27 cellular contexts compared by ENCODE assay signal in the genomic region with DNA sequence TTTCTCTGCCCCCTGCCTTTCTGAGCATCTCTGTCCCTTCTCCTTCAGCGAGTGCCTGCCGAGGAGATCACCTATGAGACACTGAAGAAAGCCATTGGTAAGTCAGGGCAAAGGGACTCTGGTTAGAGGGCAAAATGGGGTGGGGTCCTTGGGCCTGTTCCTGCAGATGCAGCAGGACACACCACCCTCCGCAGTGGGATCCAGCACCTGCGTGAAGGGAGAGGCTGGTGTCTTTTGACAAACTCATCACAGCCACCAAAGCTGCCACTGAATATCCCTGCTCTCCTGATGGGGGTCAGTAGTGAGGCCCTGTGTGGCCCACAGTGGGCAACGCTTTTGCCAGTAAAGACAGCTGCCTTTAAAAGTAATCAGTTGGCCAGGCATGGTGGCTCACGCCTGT. TPM values are rescaled to one million over a fixed set of nuclear protein-coding genes. Genes with fewer than 3 reads are reported as not detected.
DNase-seq lines count a peak whose midpoint lies in the region; ATAC-seq, FAIRE-seq and TF ChIP-seq lines count a peak whose summit lies in the region.
"Had no signal": no experiment of that assay in that cellular context is flagged by ENCODE, and none has a peak within 500 bp of the region (broad histone marks: within the 10 kb centered on the region; RNA-seq: fewer than 3 reads in every experiment).

No MANE protein-coding gene starts in this region.

- no peak overlapping the region for H3K27ac ChIP-seq in neuronal stem cell (replicated peaks; ENCODE audit: low read length)
- no peak overlapping the region for H3K27ac ChIP-seq in dorsolateral prefrontal cortex
- H3K27ac ChIP-seq: 22Rv1, A549, BLaER1 had no signal

- peak; percentile 40 for FAIRE-seq in urothelium cell line (lab: Jason Lieb, UNC)
- FAIRE-seq: A549, GM12878, GM12892, GM18507 had no signal

- no peak overlapping the region for H3K4me2 ChIP-seq in neuronal stem cell (ENCODE audit: insufficient read depth, low read length, poor library complexity, severe bottlenecking)
- H3K4me2 ChIP-seq: A549, BLaER1 had no signal

- no peak overlapping the region for H3K14ac ChIP-seq in neuronal stem cell (ENCODE audit: low read length)

- H4K8ac ChIP-seq in neuronal stem cell (ENCODE audit: low read depth, low read length), result no peak overlapping the region

- no peak for ATAC-seq in Right ventricle myocardium inferior
- ATAC-seq: A549, GM12878 had no signal

- H3K4me3 ChIP-seq in neuronal stem cell (ENCODE audit: low read length in 2 of 2) (no peak overlapping the region), dorsolateral prefrontal cortex (no peak overlapping the region)
- H3K4me3 ChIP-seq: A549, BLaER1, GM12878 had no signal

- no peak overlapping the region for H2BK12ac ChIP-seq in neuronal stem cell (ENCODE audit: low read length)

- H2BK120ac ChIP-seq in neuronal stem cell (ENCODE audit: low read depth, low read length), result no peak overlapping the region

- H2BK15ac ChIP-seq in neuronal stem cell (ENCODE audit: low read length), result no peak overlapping the region

- peak; percentile 71 for DNase-seq in cardiac septum (ENCODE audit: low spot score)
- no peak for DNase-seq in Right ventricle myocardium inferior (ENCODE audit: missing footprints)
- DNase-seq in neuronal stem cell (ENCODE audit: low spot score), result no peak
- DNase-seq in urothelium cell line (ENCODE audit: low spot score), result no peak
- DNase-seq in NCI-H2196 treated with DMSO at 0.1 percent for 48 hours (lab: John Stamatoyannopoulos, UW; ENCODE audit: unreplicated experiment), result no peak
- no peak for DNase-seq in dorsolateral prefrontal cortex
- DNase-seq: BE2C; C1 segment of cervical spinal cord; CD4-positive, alpha-beta memory T cell; CD4-positive, CD25-positive, alpha-beta regulatory T cell; CD8-positive, alpha-beta memory T cell; COR-L47; DMS 273 treated with DMSO at 0.1 percent for 48 hours; DMS153; DMS53; DMS79; DND-41; EL; GDM1 had no signal

- no peak overlapping the region for H2AK5ac ChIP-seq in neuronal stem cell (ENCODE audit: low read depth, low read length)

- H3K9me3 ChIP-seq in neuronal stem cell (replicated peaks in 1 of 2; ENCODE audit: control insufficient read depth in 2 of 2, insufficient read depth in 1 of 2, low read depth in 1 of 2, low read length in 2 of 2), result no peaks in the 10 kb centered on the region
- H3K9me3 ChIP-seq: A549, BE2C, BLaER1 had no signal

- no peaks in the 10 kb centered on the region for H3K27me3 ChIP-seq in neuronal stem cell (ENCODE audit: control insufficient read depth in 3 of 3, insufficient read depth in 3 of 3, low read depth in 1 of 3, low read length in 3 of 3)
- no peaks in the 10 kb centered on the region for H3K27me3 ChIP-seq in dorsolateral prefrontal cortex
- H3K27me3 ChIP-seq: BE2C, BLaER1 had no signal

- no peak overlapping the region for H2AFZ ChIP-seq in neuronal stem cell (ENCODE audit: low read length)

- no peak for TF ChIP-seq CTCF in dorsolateral prefrontal cortex (IDR thresholded peaks at IDR 0.05 in 54 of 56, conservative IDR thresholded peaks at IDR 0.05 in 2 of 56; ENCODE audit: low read depth in 1 of 56, partially characterized antibody in 56 of 56)

- intact Hi-C loops in cardiac septum (cut with DNase I) (no loop called here), Right ventricle myocardium inferior (cut with DNase I) (no loop called here), dorsolateral prefrontal cortex (cut with DNase I) (no loop called here)

- peak overlapping the region; percentile 53 for H3K18ac ChIP-seq in neuronal stem cell (ENCODE audit: low read length)

- H3K9ac ChIP-seq in neuronal stem cell (ENCODE audit: low read depth, low read length, poor library complexity), result no peak overlapping the region
- H3K9ac ChIP-seq: BLaER1 had no signal

- H3K4me1 ChIP-seq in neuronal stem cell (ENCODE audit: control insufficient read depth in 2 of 2, insufficient read depth in 1 of 2, low read depth in 1 of 2, low read length in 2 of 2), result no peaks in the 10 kb centered on the region
- H3K4me1 ChIP-seq: A549, BE2C had no signal

- H3K79me1 ChIP-seq in neuronal stem cell (ENCODE audit: low read depth, low read length), result no peaks in the 10 kb centered on the region

- WGBS in neuronal stem cell (ENCODE audit: extremely low coverage in 2 of 2, insufficient read length in 2 of 2, insufficient replicate concordance in 1 of 2), 2 donors, result no CpG with 5 or more reads among the region's 6 CpGs

- no peak overlapping the region for H3K4ac ChIP-seq in neuronal stem cell (ENCODE audit: low read length)

- no peak overlapping the region for H4K91ac ChIP-seq in neuronal stem cell (ENCODE audit: low read depth, low read length, poor library complexity)

- no peak overlapping the region for H3K23ac ChIP-seq in neuronal stem cell (ENCODE audit: low read depth, low read length, poor library complexity)

- peaks cover 31 to 56% of the 10 kb centered on the region in 2 donors for H3K36me3 ChIP-seq in neuronal stem cell (replicated peaks in 1 of 2; ENCODE audit: control insufficient read depth in 2 of 2, insufficient read depth in 2 of 2, low read length in 2 of 2)
- H3K36me3 ChIP-seq: BE2C, BLaER1 had no signal

- no peak overlapping the region for H2BK5ac ChIP-seq in neuronal stem cell (ENCODE audit: low read length)

RNA-seq across cellular contexts. Expression of gene POMC, which starts 18.7 kb away (rescaled TPM):
- total RNA-seq in cardiac septum (3.1 TPM), Right ventricle myocardium inferior (9.1 TPM), dorsolateral prefrontal cortex (1 to 10 TPM in 55 of 120 experiments, under 1 TPM in 47, not detected in 18; 0.39 to 5.2 (median 1.1) TPM)
- 0.81 TPM for polyA plus RNA-seq in neuronal stem cell (2013, experiment 1 of 2)
- polyA plus RNA-seq in neuronal stem cell (2013, experiment 2 of 2), result 0.64 TPM
- total RNA-seq: A172, G401 had no signal
- polyA plus RNA-seq: A549 had no signal
